ENCODE assay signal across 8 cellular contexts in genomic region chr14:24442240-24443052, GRCh38. TPM values are rescaled to one million over a fixed set of nuclear protein-coding genes. Genes with fewer than 3 reads are reported as not detected.
A peak's percentile ranks its signal among the peaks of the same experiment; 100 is the strongest.
DNase-seq lines count a peak whose midpoint lies in the region; ATAC-seq and TF ChIP-seq lines count a peak whose summit lies in the region.

Gene SDR39U1, minus strand, starts transcription at chr14:24442776. Its CDS starts 7 bp downstream, at chr14:24442769.

- H3K4me3 Mint-ChIP-seq in activated T-cell treated with anti-CD3 and anti-CD28 coated beads, Interleukin-2, amount 50 U/mL, for 24 hours, result peak within 1 kb of the TSS; percentile 96

- ATAC-seq in GM21717 (IDR thresholded peaks at IDR 0.05; ENCODE audit: unreplicated experiment), result peak; percentile 82

- in situ Hi-C loops in KBM-7 (cut with MboI; ENCODE audit: low pct_unique_long_range_greater_than_20kb, low sequenced_read_pairs), result no loop called here

- no peaks in the 10 kb centered on the region for H3K27me3 ChIP-seq in esophagus (ENCODE audit: control insufficient read depth in 1 of 2, insufficient read depth in 2 of 2, low read length in 2 of 2)
- H3K27me3 ChIP-seq in mucosa of stomach (ENCODE audit: control insufficient read depth, insufficient read depth, low read length), result no peaks in the 10 kb centered on the region

- H3K9ac ChIP-seq in mucosa of stomach (ENCODE audit: low read length), result peak within 1 kb of the TSS; percentile 91

- peak; percentile 99 for DNase-seq in DMS53 (lab: John Stamatoyannopoulos, UW)
- peak; percentile 99 for DNase-seq in KBM-7
- peak; percentile 92 for DNase-seq in activated T-cell treated with anti-CD3 and anti-CD28 coated beads, Interleukin-2, amount 50 U/mL, for 24 hours
- peak; percentile 85 to 90 for DNase-seq in stimulated activated CD8-positive, alpha-beta memory T cell treated with anti-CD3 and anti-CD28 coated beads, Interleukin-7, amount 100 ng/mL, for 1 hour (ENCODE audit: low read depth in 2 of 2)

- H3K27ac ChIP-seq in esophagus (ENCODE audit: low read depth in 2 of 2, low read length in 1 of 2), result peak within 1 kb of the TSS; percentile 100

- H3K36me3 Mint-ChIP-seq in activated T-cell treated with anti-CD3 and anti-CD28 coated beads, Interleukin-2, amount 50 U/mL, for 24 hours (ENCODE audit: low read depth), result peaks cover 66% of the 10 kb centered on the region

- H3K4me3 ChIP-seq in esophagus (ENCODE audit: low read depth in 1 of 2, low read length in 2 of 2) (peak within 1 kb of the TSS; percentile 69 to 72), mucosa of stomach (ENCODE audit: low read length) (peak within 1 kb of the TSS; percentile 61)

- no peaks in the 10 kb centered on the region for H3K27me3 Mint-ChIP-seq in activated T-cell treated with anti-CD3 and anti-CD28 coated beads, Interleukin-2, amount 50 U/mL, for 24 hours

- H3K36me3 ChIP-seq in esophagus (ENCODE audit: control insufficient read depth in 2 of 2, insufficient read depth in 2 of 2, low read length in 1 of 2) (peaks cover 3 to 23% of the 10 kb centered on the region in 2 donors), mucosa of stomach (ENCODE audit: control insufficient read depth, insufficient read depth, low read length) (peaks cover 15% of the 10 kb centered on the region)

- no peaks in the 10 kb centered on the region for H3K9me3 ChIP-seq in esophagus (ENCODE audit: control insufficient read depth in 2 of 2, insufficient read depth in 1 of 2, low read depth in 1 of 2, low read length in 1 of 2)
- H3K9me3 ChIP-seq in mucosa of stomach (ENCODE audit: control insufficient read depth, low read length), result no peaks in the 10 kb centered on the region

- H3K4me1 ChIP-seq in esophagus (ENCODE audit: control insufficient read depth in 2 of 2, insufficient read depth in 2 of 2, low read length in 1 of 2) (peaks cover 0 to 2% of the 10 kb centered on the region in 2 donors), mucosa of stomach (ENCODE audit: control insufficient read depth, insufficient read depth, low read length) (peaks cover 17% of the 10 kb centered on the region)

- peaks cover 2% of the 10 kb centered on the region for H3K9me3 Mint-ChIP-seq in activated T-cell treated with anti-CD3 and anti-CD28 coated beads, Interleukin-2, amount 50 U/mL, for 24 hours

- peak within 1 kb of the TSS; percentile 99 for H3K27ac Mint-ChIP-seq in activated T-cell treated with anti-CD3 and anti-CD28 coated beads, Interleukin-2, amount 50 U/mL, for 24 hours

- 0% methylated on average over 51 to 52 of the region's 52 CpGs for WGBS in esophagus, 2 donors

- peaks cover 47% of the 10 kb centered on the region for H3K4me1 Mint-ChIP-seq in activated T-cell treated with anti-CD3 and anti-CD28 coated beads, Interleukin-2, amount 50 U/mL, for 24 hours (ENCODE audit: low read depth)

TF ChIP-seq in PFSK-1, 5 proteins besides CTCF, POLR2A, EP300 and RAD21:
- TF ChIP-seq, protein P1, sequence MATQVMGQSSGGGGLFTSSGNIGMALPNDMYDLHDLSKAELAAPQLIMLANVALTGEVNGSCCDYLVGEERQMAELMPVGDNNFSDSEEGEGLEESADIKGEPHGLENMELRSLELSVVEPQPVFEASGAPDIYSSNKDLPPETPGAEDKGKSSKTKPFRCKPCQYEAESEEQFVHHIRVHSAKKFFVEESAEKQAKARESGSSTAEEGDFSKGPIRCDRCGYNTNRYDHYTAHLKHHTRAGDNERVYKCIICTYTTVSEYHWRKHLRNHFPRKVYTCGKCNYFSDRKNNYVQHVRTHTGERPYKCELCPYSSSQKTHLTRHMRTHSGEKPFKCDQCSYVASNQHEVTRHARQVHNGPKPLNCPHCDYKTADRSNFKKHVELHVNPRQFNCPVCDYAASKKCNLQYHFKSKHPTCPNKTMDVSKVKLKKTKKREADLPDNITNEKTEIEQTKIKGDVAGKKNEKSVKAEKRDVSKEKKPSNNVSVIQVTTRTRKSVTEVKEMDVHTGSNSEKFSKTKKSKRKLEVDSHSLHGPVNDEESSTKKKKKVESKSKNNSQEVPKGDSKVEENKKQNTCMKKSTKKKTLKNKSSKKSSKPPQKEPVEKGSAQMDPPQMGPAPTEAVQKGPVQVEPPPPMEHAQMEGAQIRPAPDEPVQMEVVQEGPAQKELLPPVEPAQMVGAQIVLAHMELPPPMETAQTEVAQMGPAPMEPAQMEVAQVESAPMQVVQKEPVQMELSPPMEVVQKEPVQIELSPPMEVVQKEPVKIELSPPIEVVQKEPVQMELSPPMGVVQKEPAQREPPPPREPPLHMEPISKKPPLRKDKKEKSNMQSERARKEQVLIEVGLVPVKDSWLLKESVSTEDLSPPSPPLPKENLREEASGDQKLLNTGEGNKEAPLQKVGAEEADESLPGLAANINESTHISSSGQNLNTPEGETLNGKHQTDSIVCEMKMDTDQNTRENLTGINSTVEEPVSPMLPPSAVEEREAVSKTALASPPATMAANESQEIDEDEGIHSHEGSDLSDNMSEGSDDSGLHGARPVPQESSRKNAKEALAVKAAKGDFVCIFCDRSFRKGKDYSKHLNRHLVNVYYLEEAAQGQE (IDR thresholded peaks at IDR 0.05; ENCODE audit: insufficient read depth in 1 of 2, low read depth in 2 of 2, low read length in 2 of 2), result no peak
- TF ChIP-seq POLR2AphosphoS5 (IDR thresholded peaks at IDR 0.05; ENCODE audit: low read depth, low read length) (peak; percentile 75), FOXP2 (optimal IDR thresholded peaks at IDR 0.05; ENCODE audit: borderline replicate concordance, extremely low read depth, extremely low read length, insufficient read depth) (peak; percentile 7)

RNA-seq across cellular contexts. Expression of gene SDR39U1, which starts in this region (rescaled TPM):
- 64.8 TPM for polyA plus RNA-seq in PFSK-1 (2012; ENCODE audit: insufficient read length, low read depth)
- polyA plus RNA-seq in esophagus, result 10 to 100 TPM; 38.1 to 39.8 TPM

Comparison
In these comparisons a context has a peak if more than half of its experiments do, and no peak if none do; other contexts are left out.
1. Peak in every context shown above with its lines: DNase-seq, ATAC-seq, H3K4me3 ChIP-seq and H3K27ac ChIP-seq.